In the genomic region with DNA sequence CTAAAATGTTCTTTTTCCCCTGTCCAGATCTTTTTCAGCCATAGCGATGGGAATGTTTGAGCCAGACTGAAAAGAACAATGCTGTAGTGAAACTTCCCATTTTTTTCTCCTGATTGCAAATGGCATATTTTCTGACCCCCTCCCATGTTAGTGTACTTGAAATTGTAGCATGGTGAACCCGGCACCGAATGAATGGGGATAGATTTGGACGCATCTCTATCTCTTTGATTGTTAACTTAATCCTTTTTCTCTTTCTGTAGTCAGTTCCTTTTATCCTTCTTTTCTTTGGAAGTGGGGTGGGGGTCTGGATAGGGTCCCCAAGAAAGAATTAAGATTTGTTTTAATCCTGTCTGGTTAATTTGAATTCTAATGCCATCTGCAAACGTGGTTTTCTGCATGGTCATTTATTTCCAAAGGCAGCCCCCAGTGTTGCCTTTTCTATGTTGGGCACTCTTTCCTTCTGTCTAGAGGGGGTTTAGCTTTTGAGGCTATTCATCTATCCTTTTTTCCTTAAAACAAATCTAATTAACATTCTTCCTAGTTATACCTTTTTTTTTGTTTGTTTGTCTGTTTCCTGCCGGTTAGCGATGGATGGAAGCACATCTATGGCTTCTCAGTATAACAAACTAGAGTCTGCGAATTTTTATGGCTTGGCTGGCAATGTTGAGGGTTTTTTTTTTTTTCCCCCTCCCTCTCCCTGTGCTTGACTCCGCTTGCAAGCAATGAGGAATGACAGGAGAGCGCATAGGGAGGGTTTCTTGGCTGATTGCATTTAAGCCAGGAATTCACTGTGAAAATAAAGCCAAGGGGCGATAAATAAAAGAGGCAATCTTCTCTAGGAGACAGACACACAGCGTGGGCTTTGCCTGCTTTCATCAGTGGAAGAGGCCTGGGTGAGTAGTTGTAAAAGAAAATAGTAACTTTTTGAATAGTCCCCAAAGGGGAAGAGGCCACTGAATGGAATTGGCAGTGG, we compare ENCODE assay signal across 8 cellular contexts. TPM values are rescaled to one million over a fixed set of nuclear protein-coding genes. Genes with fewer than 3 reads are reported as not detected.
DNase-seq lines count a peak whose midpoint lies in the region; TF ChIP-seq lines count a peak whose summit lies in the region.

No MANE protein-coding gene starts in this region.

- H3K36me3 Mint-ChIP-seq in endothelial cell (ENCODE audit: low read depth, unreplicated experiment) (peaks cover 34% of the 10 kb centered on the region), neural progenitor cell (peaks cover 34% of the 10 kb centered on the region)

- H3K4me2 ChIP-seq in neural progenitor cell: peak overlapping the region; percentile 91

- peak overlapping the region; percentile 11 for H3K27ac ChIP-seq in neural progenitor cell

- no peaks in the 10 kb centered on the region for H3K9me3 ChIP-seq in neural progenitor cell (ENCODE audit: low read depth)

- H3K4me3 Mint-ChIP-seq in endothelial cell (ENCODE audit: unreplicated experiment) (peak overlapping the region; percentile 99), neural progenitor cell (peak overlapping the region; percentile 94)

- H4K20me1 ChIP-seq in neural progenitor cell (ENCODE audit: low read depth): peaks cover 76% of the 10 kb centered on the region

- no peaks in the 10 kb centered on the region for H3K36me3 ChIP-seq in neural progenitor cell

- H3K4me1 Mint-ChIP-seq in endothelial cell (ENCODE audit: unreplicated experiment) (peaks cover 50% of the 10 kb centered on the region), neural progenitor cell (peaks cover 31% of the 10 kb centered on the region)

- peak overlapping the region; percentile 67 for H3K9ac ChIP-seq in neural progenitor cell

- H3K27me3 Mint-ChIP-seq in endothelial cell (ENCODE audit: unreplicated experiment) (peaks cover 23% of the 10 kb centered on the region), neural progenitor cell (ENCODE audit: insufficient read depth, low read depth) (peaks cover 13% of the 10 kb centered on the region)

- peak overlapping the region; percentile 96 for H3K4me3 ChIP-seq in neural progenitor cell

- DNase-seq in EH (ENCODE audit: low read depth): peak; percentile 82
- DNase-seq in OCI-M1 (lab: John Stamatoyannopoulos, UW): peak; percentile 41
- DNase-seq in endothelial cell (ENCODE audit: low spot score): no peak
- peak; percentile 76 for DNase-seq in neural progenitor cell (ENCODE audit: low spot score)
- no peak for DNase-seq in activated gamma-delta T cell (lab: John Stamatoyannopoulos, UW)
- no peak for DNase-seq in NCI-H128 (lab: John Stamatoyannopoulos, UW; ENCODE audit: unreplicated experiment)
- DNase-seq in DMS114 treated with DMSO at 0.1 percent for 48 hours (lab: John Stamatoyannopoulos, UW; ENCODE audit: unreplicated experiment): no peak
- DNase-seq in D341Med (ENCODE audit: low spot score): no peak

- H3K4me1 ChIP-seq in neural progenitor cell: peaks cover 14% of the 10 kb centered on the region

- no peak overlapping the region for H2AFZ ChIP-seq in neural progenitor cell (replicated peaks)

- H3F3A ChIP-seq in neural progenitor cell (ENCODE audit: low read depth): peaks cover 41% of the 10 kb centered on the region

- peaks cover 4% of the 10 kb centered on the region for H3K27me3 ChIP-seq in neural progenitor cell

- peaks cover 68% of the 10 kb centered on the region for H3K79me2 ChIP-seq in neural progenitor cell (ENCODE audit: low read depth)

- H3K27ac Mint-ChIP-seq in endothelial cell (ENCODE audit: unreplicated experiment): peak overlapping the region; percentile 90
- H3K27ac Mint-ChIP-seq in neural progenitor cell: peak overlapping the region; percentile 93

- H3K9me3 Mint-ChIP-seq in endothelial cell (ENCODE audit: unreplicated experiment) (no peaks in the 10 kb centered on the region), neural progenitor cell (peaks cover 26% of the 10 kb centered on the region)

- TF ChIP-seq CTCF in endothelial cell (IDR thresholded peaks at IDR 0.05; ENCODE audit: unreplicated experiment): no peak
- TF ChIP-seq CTCF in neural progenitor cell (IDR thresholded peaks at IDR 0.05): no peak

RNA-seq across cellular contexts. Expression of a gene that starts 2.5 kb away (rescaled TPM):
- 77.0 TPM for total RNA-seq in endothelial cell (ENCODE audit: unreplicated experiment)
- 25.3 and 32.2 TPM in 2 replicates for total RNA-seq in neural progenitor cell (ENCODE audit: low replicate concordance)

Comparison
In these comparisons a context has a peak if more than half of its experiments do, and no peak if none do; other contexts are left out.
1. DNase-seq: peak in EH (single experiment), OCI-M1 (single experiment) and neural progenitor cell (single experiment); none in endothelial cell (single experiment), activated gamma-delta T cell (single experiment), NCI-H128 (single experiment), DMS114 treated with DMSO at 0.1 percent for 48 hours (single experiment) and D341Med (single experiment).